In the genomic region with DNA sequence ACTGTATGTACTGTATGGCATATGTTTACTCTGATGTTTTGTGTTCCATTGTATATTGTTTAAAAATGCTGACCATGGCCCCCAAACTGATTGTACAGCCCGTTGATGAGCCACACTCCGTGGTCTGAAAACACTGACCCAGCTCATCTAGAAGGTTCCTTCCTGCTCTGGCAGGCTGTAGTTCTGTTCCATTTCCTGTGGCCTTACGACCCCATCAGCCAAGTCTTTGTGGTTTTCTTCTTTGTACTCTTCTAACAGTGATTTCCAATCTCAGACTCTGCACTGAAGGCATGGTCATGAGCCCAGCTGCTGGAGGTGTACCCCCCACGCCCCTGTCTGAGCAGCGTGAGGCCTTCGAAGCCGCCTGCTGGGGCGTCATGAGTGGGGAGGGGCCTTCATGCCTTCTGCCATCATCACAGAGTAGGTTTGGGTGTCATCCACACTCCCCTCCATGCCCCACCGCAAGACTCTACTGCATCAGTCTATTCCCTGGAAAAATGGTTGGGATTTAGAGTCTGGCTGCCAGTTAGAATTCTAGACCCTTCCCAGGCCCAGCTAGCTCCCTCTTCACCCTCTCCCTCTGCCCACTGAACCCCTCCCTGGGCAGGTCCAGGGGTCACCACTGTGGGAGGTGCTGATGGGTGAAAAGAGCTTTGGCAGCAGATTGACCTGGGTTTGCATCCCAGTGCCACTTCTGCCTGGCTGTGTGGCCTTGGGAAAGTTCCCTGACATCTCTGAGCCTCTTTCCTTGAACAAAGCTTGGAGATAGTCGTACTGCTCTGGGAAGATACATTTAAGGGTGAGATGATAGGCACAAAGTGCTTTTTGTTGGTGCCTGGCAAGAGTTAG, we compare ENCODE assay signal across 28 cellular contexts. TPM values are rescaled to one million over a fixed set of nuclear protein-coding genes. Genes with fewer than 3 reads are reported as not detected.
DNase-seq lines count a peak whose midpoint lies in the region; ATAC-seq, FAIRE-seq and TF ChIP-seq lines count a peak whose summit lies in the region.
"Had no signal": no experiment of that assay in that cellular context is flagged by ENCODE, and none has a peak within 500 bp of the region (broad histone marks: within the 10 kb centered on the region; RNA-seq: fewer than 3 reads in every experiment).

No MANE protein-coding gene starts in this region.

- no peak for TF ChIP-seq CTCF in DND-41 (IDR thresholded peaks at IDR 0.05; ENCODE audit: borderline replicate concordance, extremely low read depth, low read length, poor library complexity, severe bottlenecking)
- no peak for TF ChIP-seq CTCF in H1 (IDR thresholded peaks at IDR 0.05; ENCODE audit: control extremely low read depth in 1 of 3, insufficient read depth in 1 of 3, low read depth in 1 of 3, low read length in 3 of 3)
- TF ChIP-seq CTCF in upper lobe of right lung (IDR thresholded peaks at IDR 0.05): no peak

- H2BK20ac ChIP-seq in H1 (ENCODE audit: low read length): no peak overlapping the region

- H3K9me3 ChIP-seq in DND-41 (ENCODE audit: insufficient read depth, low read length, severe bottlenecking) (no peaks in the 10 kb centered on the region), H1 (ENCODE audit: insufficient read depth in 2 of 2, low read depth in 1 of 2, low read length in 1 of 2) (no peaks in the 10 kb centered on the region), mesodermal cell (ENCODE audit: control insufficient read depth, low read length) (no peaks in the 10 kb centered on the region), upper lobe of right lung (no peaks in the 10 kb centered on the region)
- H3K9me3 ChIP-seq: HAP-1, heart right ventricle, Peyer's patch, prostate gland, uterus had no signal

- H3K4me1 Mint-ChIP-seq in activated CD8-positive, alpha-beta memory T cell treated with anti-CD3 and anti-CD28 coated beads, Interleukin-2, amount 10 ng/mL, durations not matched to agents 7 days and 5 days: peaks cover 6% of the 10 kb centered on the region

- ATAC-seq in DND-41 (ENCODE audit: insufficient read depth, low read depth) (peak; percentile 55; the same call in 2 of the 3 replicates), HG03280 (IDR thresholded peaks at IDR 0.05; ENCODE audit: unreplicated experiment) (no peak), upper lobe of right lung (no peak), GM18907 (IDR thresholded peaks at IDR 0.05; ENCODE audit: unreplicated experiment) (no peak)
- no peak for ATAC-seq in activated CD8-positive, alpha-beta memory T cell treated with anti-CD3 and anti-CD28 coated beads, Interleukin-2, amount 10 ng/mL, durations not matched to agents 7 days and 5 days
- ATAC-seq: effector memory CD8-positive, alpha-beta T cell; naive thymus-derived CD8-positive, alpha-beta T cell had no signal

- no peak overlapping the region for H2BK5ac ChIP-seq in H1 (ENCODE audit: low read depth, low read length)

- H4K91ac ChIP-seq in H1 (replicated peaks; ENCODE audit: insufficient read length, low read length): no peak overlapping the region

- no peaks in the 10 kb centered on the region for H3K27me3 Mint-ChIP-seq in activated CD8-positive, alpha-beta memory T cell treated with anti-CD3 and anti-CD28 coated beads, Interleukin-2, amount 10 ng/mL, durations not matched to agents 7 days and 5 days

- no peak overlapping the region for H3K27ac Mint-ChIP-seq in activated CD8-positive, alpha-beta memory T cell treated with anti-CD3 and anti-CD28 coated beads, Interleukin-2, amount 10 ng/mL, durations not matched to agents 7 days and 5 days
- H3K27ac Mint-ChIP-seq: activated CD4-positive, alpha-beta T cell treated with anti-CD3 and anti-CD28 coated beads, Interleukin-2, amount 10 ng/mL, durations not matched to agents 7 days and 5 days had no signal

- no peaks in the 10 kb centered on the region for H3K79me1 ChIP-seq in H1 (ENCODE audit: low read depth, low read length)

- H4K20me1 ChIP-seq in DND-41 (ENCODE audit: insufficient read depth, low read length) (no peaks in the 10 kb centered on the region; the same call in 1 of the 2 replicates), H1 (replicated peaks in 1 of 2; ENCODE audit: control insufficient read depth in 1 of 2, insufficient read depth in 2 of 2, low read length in 2 of 2) (no peaks in the 10 kb centered on the region)

- TF ChIP-seq EP300 in H1 (IDR thresholded peaks at IDR 0.05; ENCODE audit: borderline replicate concordance in 1 of 2, low read depth in 2 of 2, low read length in 2 of 2): no peak

- H3K4me1 ChIP-seq in DND-41 (ENCODE audit: insufficient read depth, low read length): no peaks in the 10 kb centered on the region
- H3K4me1 ChIP-seq in H1 (replicated peaks in 1 of 4; ENCODE audit: control insufficient read depth in 3 of 4, insufficient read depth in 4 of 4, low read length in 3 of 4): peaks cover 0 to 11% (median 2%) of the 10 kb centered on the region in 4 experiments; a peak in 6 of 7 replicates
- peaks cover 26% of the 10 kb centered on the region for H3K4me1 ChIP-seq in mesodermal cell (ENCODE audit: control insufficient read depth, insufficient read depth, low read length, poor library complexity, severe bottlenecking)
- peaks cover 6% of the 10 kb centered on the region for H3K4me1 ChIP-seq in upper lobe of right lung
- H3K4me1 ChIP-seq: prostate gland, uterus had no signal

- no peak overlapping the region for H2BK15ac ChIP-seq in H1 (ENCODE audit: low read length)

- no peak overlapping the region for H3K4me3 ChIP-seq in DND-41 (ENCODE audit: low read depth in 1 of 2, low read length in 2 of 2)
- H3K4me3 ChIP-seq in H1 (ENCODE audit: extremely low read depth in 1 of 4, insufficient read depth in 2 of 4, low read depth in 3 of 4, low read length in 4 of 4): no peak overlapping the region
- H3K4me3 ChIP-seq in mesodermal cell (ENCODE audit: extremely low read depth, insufficient read depth, low read length, poor library complexity, severe bottlenecking): no peak overlapping the region
- H3K4me3 ChIP-seq in upper lobe of right lung: no peak overlapping the region
- H3K4me3 ChIP-seq: HAP-1, heart right ventricle, lung, Peyer's patch, prostate gland, uterus had no signal

- H4K8ac ChIP-seq in H1 (ENCODE audit: extremely low read depth, insufficient read depth, low read length): no peak overlapping the region; the same call in 1 of the 2 replicates

- TF ChIP-seq RAD21 in H1 (IDR thresholded peaks at IDR 0.05 in 1 of 2, conservative IDR thresholded peaks at IDR 0.05 in 1 of 2; ENCODE audit: low read depth in 2 of 2, low read length in 2 of 2): no peak

- no peak overlapping the region for H3K4me3 Mint-ChIP-seq in activated CD8-positive, alpha-beta memory T cell treated with anti-CD3 and anti-CD28 coated beads, Interleukin-2, amount 10 ng/mL, durations not matched to agents 7 days and 5 days
- H3K4me3 Mint-ChIP-seq: activated CD4-positive, alpha-beta T cell treated with anti-CD3 and anti-CD28 coated beads, Interleukin-2, amount 10 ng/mL, durations not matched to agents 7 days and 5 days; effector memory CD8-positive, alpha-beta T cell; naive thymus-derived CD8-positive, alpha-beta T cell had no signal

- 80% methylated on average over 10 of the region's 10 CpGs; no CpG with 5 or more reads in 1 of the 2 experiments for WGBS in H1 (ENCODE audit: extremely low coverage in 1 of 2, insufficient coverage in 1 of 2, insufficient read length in 1 of 2, insufficient replicate concordance in 2 of 2, low coverage in 1 of 2, low lambda C conversion rate in 2 of 2, missing lambda C conversion rate in 1 of 2), 2 experiments
- WGBS in mesodermal cell (ENCODE audit: insufficient coverage in 2 of 2), 2 experiments: 84 to 90% methylated on average over 9 to 10 of the region's 10 CpGs

- H3K27ac ChIP-seq in DND-41 (ENCODE audit: low read length) (no peak overlapping the region), H1 (ENCODE audit: low read depth, low read length) (no peak overlapping the region), mesodermal cell (ENCODE audit: low read depth, low read length, severe bottlenecking) (peak overlapping the region; percentile 41), upper lobe of right lung (no peak overlapping the region)
- H3K27ac ChIP-seq: heart right ventricle, Peyer's patch, prostate gland, uterus had no signal

- FAIRE-seq in H1 (lab: Jason Lieb, UNC): no peak
- FAIRE-seq: D721Med, G401.6 had no signal

- H3K27me3 ChIP-seq in DND-41 (ENCODE audit: insufficient read depth, low read length, poor library complexity): no peaks in the 10 kb centered on the region
- peaks cover 0 to 3% (median 1%) of the 10 kb centered on the region in 4 experiments; a peak in 3 of 7 replicates for H3K27me3 ChIP-seq in H1 (replicated peaks in 1 of 4; ENCODE audit: control insufficient read depth in 3 of 4, extremely low read depth in 1 of 4, insufficient read depth in 3 of 4, low read length in 3 of 4)
- no peaks in the 10 kb centered on the region for H3K27me3 ChIP-seq in upper lobe of right lung
- H3K27me3 ChIP-seq: heart right ventricle, Peyer's patch, uterus had no signal

- no peaks in the 10 kb centered on the region for H3K23me2 ChIP-seq in H1 (ENCODE audit: low read depth, low read length)

- no peak overlapping the region for H3K23ac ChIP-seq in H1 (ENCODE audit: insufficient read length)

- DNase-seq in DND-41: no peak
- DNase-seq in NCI-H226: peak; percentile 28
- no peak for DNase-seq in H1 (ENCODE audit: low read depth in 1 of 2, low spot score in 2 of 2)
- DNase-seq in activated CD8-positive, alpha-beta memory T cell treated with anti-CD3 and anti-CD28 coated beads, Interleukin-2, amount 10 ng/mL, durations not matched to agents 7 days and 5 days: no peak
- DNase-seq in upper lobe of right lung: no peak
- DNase-seq: activated CD4-positive, alpha-beta T cell treated with anti-CD3 and anti-CD28 coated beads, Interleukin-2, amount 10 ng/mL, durations not matched to agents 7 days and 5 days; activated effector memory CD4-positive, alpha-beta T cell treated with anti-CD3 and anti-CD28 coated beads, Interleukin-2, amount 50 U/mL, for 16 hours; amniotic stem cell; C1 segment of cervical spinal cord; effector memory CD8-positive, alpha-beta T cell; heart right ventricle; KG1; naive thymus-derived CD8-positive, alpha-beta T cell; NCI-H1092 treated with DMSO at 0.1 percent for 48 hours; NCI-H2081; NCI-H446 treated with DMSO at 0.1 percent for 48 hours; NK-92 treated with Interleukin-12 subunit alpha and Interleukin-12 subunit beta, amount 100 ng/mL, for 24 hours; Peyer's patch; stimulated activated CD4-positive, alpha-beta T cell treated with anti-CD3 and anti-CD28 coated beads, Interleukin-4, amount 100 ng/mL, for 24 hours; uterus had no signal

- no peak overlapping the region for H2AK5ac ChIP-seq in H1 (ENCODE audit: low read depth, low read length)

- H2AFZ ChIP-seq in DND-41 (ENCODE audit: low read depth, low read length): no peak overlapping the region
- no peak overlapping the region for H2AFZ ChIP-seq in H1 (ENCODE audit: low read length)

- intact Hi-C loops in upper lobe of right lung (cut with DNase I): no loop called here

- no peak overlapping the region for H4K5ac ChIP-seq in H1 (ENCODE audit: insufficient read length, low read depth, low read length)

- H3K36me3 ChIP-seq in DND-41 (ENCODE audit: insufficient read depth, low read length) (no peaks in the 10 kb centered on the region), H1 (ENCODE audit: control insufficient read depth in 2 of 4, insufficient read depth in 4 of 4, low read length in 3 of 4) (no peaks in the 10 kb centered on the region), mesodermal cell (ENCODE audit: control insufficient read depth, insufficient read depth, low read length) (no peaks in the 10 kb centered on the region), upper lobe of right lung (no peaks in the 10 kb centered on the region)
- H3K36me3 ChIP-seq: HAP-1, heart right ventricle, Peyer's patch, prostate gland, uterus had no signal

- no peak overlapping the region for H2BK120ac ChIP-seq in H1 (replicated peaks; ENCODE audit: low read depth, low read length)

- no peak overlapping the region for H3K18ac ChIP-seq in H1 (ENCODE audit: extremely low read depth, low read length)

- H3K14ac ChIP-seq in H1 (ENCODE audit: insufficient read length): no peak overlapping the region

- H3K56ac ChIP-seq in H1 (replicated peaks; ENCODE audit: insufficient read length, low read depth, low read length): no peak overlapping the region

- no peaks in the 10 kb centered on the region for H3K36me3 Mint-ChIP-seq in activated CD8-positive, alpha-beta memory T cell treated with anti-CD3 and anti-CD28 coated beads, Interleukin-2, amount 10 ng/mL, durations not matched to agents 7 days and 5 days

- peak overlapping the region; percentile 39; the same call in 1 of the 2 replicates for H2BK12ac ChIP-seq in H1 (ENCODE audit: low read depth, low read length)

- no peak overlapping the region for H3K4ac ChIP-seq in H1 (replicated peaks; ENCODE audit: insufficient read length, low read depth, low read length)

- TF ChIP-seq POLR2A in H1 (IDR thresholded peaks at IDR 0.05; ENCODE audit: control extremely low read depth in 1 of 2, low read depth in 2 of 2, low read length in 2 of 2): no peak

- POLR2A ChIA-PET in H1 (lab: Charles Lee; ENCODE audit: partially characterized antibody): interaction anchor here (1.0 to 1.4 kb wide), 4 partner anchors 9 to 41 kb away, joined by 3 to 5 read pairs (median 4); a partner anchor contains a TSS

- H3K9me3 Mint-ChIP-seq in activated CD8-positive, alpha-beta memory T cell treated with anti-CD3 and anti-CD28 coated beads, Interleukin-2, amount 10 ng/mL, durations not matched to agents 7 days and 5 days (ENCODE audit: low read depth): no peaks in the 10 kb centered on the region
- H3K9me3 Mint-ChIP-seq: activated CD4-positive, alpha-beta T cell treated with anti-CD3 and anti-CD28 coated beads, Interleukin-2, amount 10 ng/mL, durations not matched to agents 7 days and 5 days; effector memory CD8-positive, alpha-beta T cell; naive thymus-derived CD8-positive, alpha-beta T cell had no signal

- CTCF ChIA-PET in H1 (lab: Charles Lee; ENCODE audit: partially characterized antibody): interaction anchor here (0.7 to 4.4 kb wide), 16 partner anchors 7 to 163 kb away, joined by 3 to 70 read pairs (median 4); a partner anchor contains a TSS
- CTCF ChIA-PET in activated CD8-positive, alpha-beta memory T cell treated with anti-CD3 and anti-CD28 coated beads, Interleukin-2, amount 10 ng/mL, durations not matched to agents 7 days and 5 days (lab: Charles Lee): interaction anchor here (1.0 kb wide), 1 partner anchor 42 kb away, joined by 3 read pairs; no protein-coding TSS in a partner anchor

- no peaks in the 10 kb centered on the region for H3K79me2 ChIP-seq in DND-41 (ENCODE audit: insufficient read depth, low read length)
- no peaks in the 10 kb centered on the region for H3K79me2 ChIP-seq in H1 (ENCODE audit: control insufficient read depth in 1 of 2, insufficient read depth in 2 of 2, low read length in 2 of 2)

- H3K9ac ChIP-seq in DND-41 (ENCODE audit: low read depth, low read length) (no peak overlapping the region), H1 (replicated peaks in 1 of 4; ENCODE audit: extremely low read depth in 1 of 4, low read depth in 3 of 4, low read length in 3 of 4) (no peak overlapping the region)

- H3K4me2 ChIP-seq in DND-41 (ENCODE audit: insufficient read depth, low read length) (no peak overlapping the region), H1 (ENCODE audit: insufficient read depth in 1 of 2, low read depth in 2 of 2, low read length in 2 of 2) (no peak overlapping the region)

RNA-seq across cellular contexts. Expression of a gene that starts 11.3 kb away (rescaled TPM):
- total RNA-seq in H1 (2021; fragmentation: NEBNext Ultra II Directional; extraction: Animal tissue kit (Norgen Biotek cat#: 25700)): 0.67 and 0.97 TPM in 2 replicates
- 0.91 and 2.0 TPM in 2 replicates for polyA plus RNA-seq in H1 (2011; rRNA removed)
- polyA plus RNA-seq in H1 (2011; cell fraction: cytosol; rRNA removed): 1.5 TPM
- 1.4 TPM for polyA plus RNA-seq in H1 (2011; cell fraction: nucleus; rRNA removed)
- polyA plus RNA-seq in H1 (2012, experiment 1 of 2): 0.51 to 0.98 TPM (median 0.72 TPM) in 4 replicates
- 0.28 TPM for polyA plus RNA-seq in H1 (2012, experiment 2 of 2)
- 0.36 TPM for polyA plus RNA-seq in H1 (2013, experiment 1 of 2)
- polyA plus RNA-seq in H1 (2013, experiment 2 of 2): 0.42 TPM
- not detected in 2 replicates for polyA minus RNA-seq in H1 (2011; rRNA and poly(A)+ RNA removed)
- polyA minus RNA-seq in H1 (2011; cell fraction: cytosol; rRNA and poly(A)+ RNA removed): 1.2 TPM
- polyA minus RNA-seq in H1 (2011; cell fraction: nucleus; rRNA and poly(A)+ RNA removed): 1.4 TPM
- 8.8 TPM for polyA plus RNA-seq in mesodermal cell (2013, experiment 1 of 2)
- 11.5 TPM for polyA plus RNA-seq in mesodermal cell (2013, experiment 2 of 2)
- under 1 TPM; 0.19 to 0.79 TPM for total RNA-seq in activated CD8-positive, alpha-beta memory T cell treated with anti-CD3 and anti-CD28 coated beads, Interleukin-2, amount 10 ng/mL, durations not matched to agents 7 days and 5 days
- 139 TPM for total RNA-seq in upper lobe of right lung
- total RNA-seq: activated CD4-positive, alpha-beta T cell treated with anti-CD3 and anti-CD28 coated beads, Interleukin-2, amount 10 ng/mL, durations not matched to agents 7 days and 5 days; naive thymus-derived CD8-positive, alpha-beta T cell had no signal
- polyA plus RNA-seq: naive thymus-derived CD8-positive, alpha-beta T cell had no signal

RNA-seq across cellular contexts. Expression of a gene that starts 50.5 kb away (rescaled TPM):
- total RNA-seq in H1 (2021; fragmentation: NEBNext Ultra II Directional; extraction: Animal tissue kit (Norgen Biotek cat#: 25700)): 11.4 and 12.7 TPM in 2 replicates
- 6.2 and 10.5 TPM in 2 replicates for polyA plus RNA-seq in H1 (2011; rRNA removed)
- polyA plus RNA-seq in H1 (2011; cell fraction: cytosol; rRNA removed): 9.3 TPM
- 4.7 TPM for polyA plus RNA-seq in H1 (2011; cell fraction: nucleus; rRNA removed)
- polyA plus RNA-seq in H1 (2012, experiment 1 of 2): 11.4 to 12.6 TPM (median 12.1 TPM) in 4 replicates
- polyA plus RNA-seq in H1 (2012, experiment 2 of 2): 5.5 TPM
- 9.4 TPM for polyA plus RNA-seq in H1 (2013, experiment 1 of 2)
- 10.6 TPM for polyA plus RNA-seq in H1 (2013, experiment 2 of 2)
- 5.5 and 11.1 TPM in 2 replicates for polyA minus RNA-seq in H1 (2011; rRNA and poly(A)+ RNA removed)
- polyA minus RNA-seq in H1 (2011; cell fraction: cytosol; rRNA and poly(A)+ RNA removed): 5.0 TPM
- 6.3 TPM for polyA minus RNA-seq in H1 (2011; cell fraction: nucleus; rRNA and poly(A)+ RNA removed)
- 35.1 TPM for polyA plus RNA-seq in mesodermal cell (2013, experiment 1 of 2)
- polyA plus RNA-seq in mesodermal cell (2013, experiment 2 of 2): 26.9 TPM
- total RNA-seq in activated CD8-positive, alpha-beta memory T cell treated with anti-CD3 and anti-CD28 coated beads, Interleukin-2, amount 10 ng/mL, durations not matched to agents 7 days and 5 days: 10 to 100 TPM; 32.5 to 35.4 TPM
- total RNA-seq in upper lobe of right lung: 27.7 TPM

Comparison
In these comparisons a context has a peak if more than half of its experiments do, and no peak if none do; other contexts are left out.
1. RNA of a gene that starts 11.3 kb away (total RNA-seq): 139 TPM in upper lobe of right lung (single experiment); 0.67 to 0.97 TPM in H1 and 0.19 to 0.79 TPM in activated CD8-positive, alpha-beta memory T cell treated with anti-CD3 and anti-CD28 coated beads, Interleukin-2, amount 10 ng/mL, durations not matched to agents 7 days and 5 days; every median in the first group is over 10 times any median in the second.